10 cellular contexts compared by ENCODE assay signal in the genomic region with DNA sequence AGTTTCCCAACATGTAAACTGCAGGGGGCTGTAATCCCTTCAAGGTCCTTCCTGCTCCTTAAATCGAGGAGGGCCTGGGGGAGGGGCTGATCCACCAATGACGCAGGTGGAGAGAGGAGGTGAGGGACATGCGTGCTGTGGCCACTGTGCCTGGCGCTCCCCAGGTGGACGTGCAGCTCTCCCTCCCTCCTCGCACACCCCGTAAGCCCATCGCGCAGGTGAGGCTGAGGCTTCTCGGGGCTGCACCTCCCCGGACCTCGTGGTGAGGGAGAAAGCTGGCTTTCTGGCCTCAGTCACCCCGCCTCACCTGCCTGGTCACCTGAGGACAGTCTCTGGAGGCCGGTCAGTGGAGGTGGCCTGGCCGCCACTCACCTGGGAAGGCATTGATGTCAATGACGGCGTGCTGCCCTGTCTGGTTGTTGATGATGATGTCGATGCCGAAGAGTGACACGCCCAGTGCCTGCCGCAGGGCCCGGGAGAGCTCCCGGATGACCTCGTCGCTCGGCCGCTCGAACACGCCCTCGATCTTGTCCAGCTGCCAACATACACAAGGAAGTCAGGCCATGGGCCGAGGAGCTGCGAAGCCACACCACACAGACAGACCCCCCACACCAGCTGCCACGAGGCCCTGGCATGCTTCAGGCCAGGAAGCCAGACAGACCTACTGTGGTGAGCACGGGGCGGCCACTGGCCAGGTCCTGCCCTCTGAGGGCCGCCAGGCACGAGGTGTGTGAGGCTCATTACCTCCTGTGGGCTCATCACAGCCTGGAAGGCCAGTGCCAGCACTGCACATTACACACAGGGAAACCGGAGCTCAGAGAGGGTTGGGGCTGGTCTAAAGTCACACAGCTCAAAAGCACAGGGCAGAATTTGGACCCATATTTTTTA. TPM values are rescaled to one million over a fixed set of nuclear protein-coding genes. Genes with fewer than 3 reads are reported as not detected.
A peak's percentile ranks its signal among the peaks of the same experiment; 100 is the strongest.
DNase-seq lines count a peak whose midpoint lies in the region; ATAC-seq and TF ChIP-seq lines count a peak whose summit lies in the region.
"Had no signal": no experiment of that assay in that cellular context is flagged by ENCODE, and none has a peak within 500 bp of the region (broad histone marks: within the 10 kb centered on the region; RNA-seq: fewer than 3 reads in every experiment).

No MANE protein-coding gene starts in this region.

- no peaks in the 10 kb centered on the region for H3K27me3 Mint-ChIP-seq in activated naive CD4-positive, alpha-beta T cell treated with anti-CD3 and anti-CD28 coated beads, Interleukin-2, amount 10 ng/mL, durations not matched to agents 7 days and 5 days
- H3K27me3 Mint-ChIP-seq in MCF 10A (ENCODE audit: insufficient read depth, unreplicated experiment) = no peaks in the 10 kb centered on the region
- no peaks in the 10 kb centered on the region for H3K27me3 Mint-ChIP-seq in activated CD4-positive, alpha-beta memory T cell treated with anti-CD3 and anti-CD28 coated beads for 36 hours

- H3K27ac Mint-ChIP-seq in activated naive CD4-positive, alpha-beta T cell treated with anti-CD3 and anti-CD28 coated beads, Interleukin-2, amount 50 U/mL, for 72 hours = peak overlapping the region; percentile 14 to 55
- H3K27ac Mint-ChIP-seq in activated naive CD4-positive, alpha-beta T cell treated with anti-CD3 and anti-CD28 coated beads, Interleukin-2, amount 10 ng/mL, durations not matched to agents 7 days and 5 days = no peak overlapping the region
- H3K27ac Mint-ChIP-seq in MCF 10A (ENCODE audit: low read depth, unreplicated experiment) = peak overlapping the region; percentile 70
- no peak overlapping the region for H3K27ac Mint-ChIP-seq in activated CD4-positive, alpha-beta memory T cell treated with anti-CD3 and anti-CD28 coated beads for 36 hours
- H3K27ac Mint-ChIP-seq: activated T-helper 1 cell treated with anti-CD3 and anti-CD28 coated beads, Interleukin-12 subunit alpha, Interleukin-12 subunit beta, Interleukin-2, Interleukin-4 antibody, amounts not matched to agents 30 ng/mL and 10 ng/mL and 1 ng/mL, durations not matched to agents 14 hours and 24 hours and 36 hours had no signal

- no peak overlapping the region for H3K4me3 Mint-ChIP-seq in activated naive CD4-positive, alpha-beta T cell treated with anti-CD3 and anti-CD28 coated beads, Interleukin-2, amount 10 ng/mL, durations not matched to agents 7 days and 5 days
- H3K4me3 Mint-ChIP-seq in MCF 10A (ENCODE audit: unreplicated experiment) = no peak overlapping the region
- H3K4me3 Mint-ChIP-seq in activated CD4-positive, alpha-beta memory T cell treated with anti-CD3 and anti-CD28 coated beads for 36 hours = no peak overlapping the region
- H3K4me3 Mint-ChIP-seq: activated T-helper 1 cell treated with anti-CD3 and anti-CD28 coated beads, Interleukin-12 subunit alpha, Interleukin-12 subunit beta, Interleukin-2, Interleukin-4 antibody, amounts not matched to agents 30 ng/mL and 10 ng/mL and 1 ng/mL, durations not matched to agents 14 hours and 24 hours and 36 hours had no signal

- no peak for TF ChIP-seq CTCF in MCF 10A (IDR thresholded peaks at IDR 0.05; ENCODE audit: unreplicated experiment)

- intact Hi-C loops in MCF 10A (cut with micrococcal nuclease) = loop anchor here (2.0 kb wide), 1 partner anchor 65 kb away; no protein-coding TSS in a partner anchor
- intact Hi-C loops in activated CD4-positive, alpha-beta memory T cell treated with anti-CD3 and anti-CD28 coated beads for 36 hours (cut with micrococcal nuclease) = no loop called here

- no peaks in the 10 kb centered on the region for H3K9me3 Mint-ChIP-seq in activated naive CD4-positive, alpha-beta T cell treated with anti-CD3 and anti-CD28 coated beads, Interleukin-2, amount 50 U/mL, for 72 hours
- H3K9me3 Mint-ChIP-seq in activated naive CD4-positive, alpha-beta T cell treated with anti-CD3 and anti-CD28 coated beads, Interleukin-2, amount 10 ng/mL, durations not matched to agents 7 days and 5 days = no peaks in the 10 kb centered on the region
- no peaks in the 10 kb centered on the region for H3K9me3 Mint-ChIP-seq in MCF 10A (ENCODE audit: unreplicated experiment)
- H3K9me3 Mint-ChIP-seq in activated CD4-positive, alpha-beta memory T cell treated with anti-CD3 and anti-CD28 coated beads for 36 hours = no peaks in the 10 kb centered on the region
- H3K9me3 Mint-ChIP-seq: activated T-helper 1 cell treated with anti-CD3 and anti-CD28 coated beads, Interleukin-12 subunit alpha, Interleukin-12 subunit beta, Interleukin-2, Interleukin-4 antibody, amounts not matched to agents 30 ng/mL and 10 ng/mL and 1 ng/mL, durations not matched to agents 14 hours and 24 hours and 36 hours had no signal

- H3K4me1 Mint-ChIP-seq in activated naive CD4-positive, alpha-beta T cell treated with anti-CD3 and anti-CD28 coated beads, Interleukin-2, amount 10 ng/mL, durations not matched to agents 7 days and 5 days = no peaks in the 10 kb centered on the region
- H3K4me1 Mint-ChIP-seq in MCF 10A (ENCODE audit: insufficient read depth, unreplicated experiment) = peaks cover 17% of the 10 kb centered on the region
- H3K4me1 Mint-ChIP-seq in activated CD4-positive, alpha-beta memory T cell treated with anti-CD3 and anti-CD28 coated beads for 36 hours (ENCODE audit: low read depth) = no peaks in the 10 kb centered on the region

- CTCF ChIA-PET in activated naive CD4-positive, alpha-beta T cell treated with anti-CD3 and anti-CD28 coated beads, Interleukin-2, amount 10 ng/mL, durations not matched to agents 7 days and 5 days (lab: Charles Lee) = interaction anchor here (1.4 kb wide), 1 partner anchor 673 kb away, joined by 3 read pairs; no protein-coding TSS in a partner anchor
- CTCF ChIA-PET in MCF 10A (lab: Yijun Ruan, JAX) = interaction anchor here (0.6 to 3.1 kb wide), 9 partner anchors 9 to 266 kb away, joined by 3 to 23 read pairs (median 4); partner anchors contain the start of gene ITPK1
- CTCF ChIA-PET in activated CD4-positive, alpha-beta memory T cell treated with anti-CD3 and anti-CD28 coated beads for 36 hours (lab: Charles Lee) = no interaction called here

- H3K36me3 Mint-ChIP-seq in activated naive CD4-positive, alpha-beta T cell treated with anti-CD3 and anti-CD28 coated beads, Interleukin-2, amount 50 U/mL, for 72 hours = no peaks in the 10 kb centered on the region
- H3K36me3 Mint-ChIP-seq in activated naive CD4-positive, alpha-beta T cell treated with anti-CD3 and anti-CD28 coated beads, Interleukin-2, amount 10 ng/mL, durations not matched to agents 7 days and 5 days = peaks cover 11% of the 10 kb centered on the region
- peaks cover 69% of the 10 kb centered on the region for H3K36me3 Mint-ChIP-seq in MCF 10A (ENCODE audit: insufficient read depth, unreplicated experiment)
- peaks cover 4% of the 10 kb centered on the region for H3K36me3 Mint-ChIP-seq in activated CD4-positive, alpha-beta memory T cell treated with anti-CD3 and anti-CD28 coated beads for 36 hours

- POLR2A ChIA-PET in MCF 10A (lab: Yijun Ruan, JAX) = interaction anchor here (1.2 to 1.5 kb wide), 5 partner anchors 19 to 239 kb away, joined by 3 to 8 read pairs (median 7); partner anchors contain the start of genes LYSET and MOAP1
- POLR2A ChIA-PET in activated CD4-positive, alpha-beta memory T cell treated with anti-CD3 and anti-CD28 coated beads for 36 hours (lab: Charles Lee) = no interaction called here

- no peak for ATAC-seq in activated naive CD4-positive, alpha-beta T cell treated with anti-CD3 and anti-CD28 coated beads, Interleukin-2, amount 50 U/mL, for 72 hours
- ATAC-seq in GM21786 (IDR thresholded peaks at IDR 0.05; ENCODE audit: unreplicated experiment) = no peak
- no peak for ATAC-seq in GM19023 (IDR thresholded peaks at IDR 0.05; ENCODE audit: unreplicated experiment)

- no peak for DNase-seq in activated naive CD4-positive, alpha-beta T cell treated with anti-CD3 and anti-CD28 coated beads, Interleukin-2, amount 50 U/mL, for 72 hours (ENCODE audit: low spot score in 2 of 2)
- no peak for DNase-seq in activated naive CD4-positive, alpha-beta T cell treated with anti-CD3 and anti-CD28 coated beads, Interleukin-2, amount 10 ng/mL, durations not matched to agents 7 days and 5 days
- DNase-seq in MCF 10A (ENCODE audit: unreplicated experiment) (peak; percentile 91), kidney glomerular epithelial cell (lab: John Stamatoyannopoulos, UW) (peak; percentile 77), ureter (ENCODE audit: low spot score) (peak; percentile 88)
- DNase-seq in activated CD4-positive, alpha-beta memory T cell treated with anti-CD3 and anti-CD28 coated beads for 36 hours = no peak
- DNase-seq: AML-193 had no signal

- no TSS peak for BruUV-seq in MCF 10A (replicated peaks; lab: Mats Ljungman, UMichigan)

RNA-seq across cellular contexts. Expression of gene CHGA, which starts 23.3 kb away (rescaled TPM):
- not detected for total RNA-seq in activated naive CD4-positive, alpha-beta T cell treated with anti-CD3 and anti-CD28 coated beads, Interleukin-2, amount 50 U/mL, for 72 hours
- total RNA-seq in MCF 10A (2022) = 0.35 TPM in 1 of 2 replicates, not detected in the other
- not detected for total RNA-seq in ureter
- total RNA-seq in activated CD4-positive, alpha-beta memory T cell treated with anti-CD3 and anti-CD28 coated beads for 36 hours = not detected
- total RNA-seq: activated T-helper 1 cell treated with anti-CD3 and anti-CD28 coated beads, Interleukin-12 subunit alpha, Interleukin-12 subunit beta, Interleukin-2, Interleukin-4 antibody, amounts not matched to agents 30 ng/mL and 10 ng/mL and 1 ng/mL, durations not matched to agents 14 hours and 24 hours and 36 hours had no signal

Comparison
In these comparisons a context has a peak if more than half of its experiments do, and no peak if none do; other contexts are left out.
1. H3K27ac Mint-ChIP-seq: peak in activated naive CD4-positive, alpha-beta T cell treated with anti-CD3 and anti-CD28 coated beads, Interleukin-2, amount 50 U/mL, for 72 hours (2 of 2) and MCF 10A (single experiment); none in activated naive CD4-positive, alpha-beta T cell treated with anti-CD3 and anti-CD28 coated beads, Interleukin-2, amount 10 ng/mL, durations not matched to agents 7 days and 5 days (single experiment) and activated CD4-positive, alpha-beta memory T cell treated with anti-CD3 and anti-CD28 coated beads for 36 hours (single experiment).
2. DNase-seq: peak in MCF 10A (single experiment), kidney glomerular epithelial cell (single experiment) and ureter (single experiment); none in activated naive CD4-positive, alpha-beta T cell treated with anti-CD3 and anti-CD28 coated beads, Interleukin-2, amount 50 U/mL, for 72 hours (0 of 2), activated naive CD4-positive, alpha-beta T cell treated with anti-CD3 and anti-CD28 coated beads, Interleukin-2, amount 10 ng/mL, durations not matched to agents 7 days and 5 days (single experiment) and activated CD4-positive, alpha-beta memory T cell treated with anti-CD3 and anti-CD28 coated beads for 36 hours (single experiment).